19 cellular contexts compared by ENCODE assay signal in the genomic region with DNA sequence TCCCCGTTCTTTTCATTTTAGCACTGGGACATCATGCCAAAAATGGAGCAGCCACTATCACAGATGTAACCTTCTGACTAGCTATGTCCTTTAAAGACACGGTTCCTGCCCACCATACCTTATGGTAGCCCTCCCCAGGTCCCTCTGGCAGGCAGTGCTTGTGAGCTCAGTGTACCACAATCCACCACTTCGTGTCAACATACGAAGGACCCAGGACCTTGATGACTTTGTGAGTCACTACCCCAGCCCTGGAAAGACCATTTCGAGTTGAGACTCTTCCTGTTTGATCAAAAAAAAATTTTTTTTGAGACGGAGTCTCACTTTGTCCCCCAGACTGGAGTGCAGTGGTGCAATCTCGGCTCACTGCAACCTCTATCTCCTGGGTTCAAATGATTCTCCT.
"Had no signal": no experiment of that assay in that cellular context is flagged by ENCODE, and none has a peak within 500 bp of the region (broad histone marks: within the 10 kb centered on the region; RNA-seq: fewer than 3 reads in every experiment).

No MANE protein-coding gene starts in this region.

- DNase-seq: effector CD8-positive, alpha-beta T cell; foreskin melanocyte; heart left ventricle; hippocampal formation; left colon; left ventricle myocardium superior; mesenchymal stem cell; naive B cell; occipital lobe; pancreas; right cardiac atrium; small intestine; stimulated activated CD4-positive, alpha-beta T cell treated with anti-CD3 and anti-CD28 coated beads, Interleukin-12 subunit alpha, Interleukin-12 subunit beta, amount 100 ng/mL, for 4 hours; trophoblast cell had no signal

- H3K4me3 Mint-ChIP-seq: naive B cell; nephron; stimulated activated naive CD8-positive, alpha-beta T cell treated with anti-CD3 and anti-CD28 coated beads, Interleukin-15, Interleukin-2, amounts not matched to agents 100 ng/mL and 50 ng/mL, for 24 hours had no signal

- H3K27me3 Mint-ChIP-seq: naive B cell; progenitor cell of endocrine pancreas; stimulated activated naive CD8-positive, alpha-beta T cell treated with anti-CD3 and anti-CD28 coated beads, Interleukin-15, Interleukin-2, amounts not matched to agents 100 ng/mL and 50 ng/mL, for 24 hours had no signal

- FAIRE-seq: pancreas, small intestine had no signal

- H3K9me3 Mint-ChIP-seq: naive B cell; nephron; stimulated activated naive CD8-positive, alpha-beta T cell treated with anti-CD3 and anti-CD28 coated beads, Interleukin-15, Interleukin-2, amounts not matched to agents 100 ng/mL and 50 ng/mL, for 24 hours had no signal

- H3K27ac Mint-ChIP-seq: nephron, progenitor cell of endocrine pancreas had no signal

- H3K4me1 Mint-ChIP-seq: naive B cell, nephron had no signal

- H3K27me3 ChIP-seq: heart left ventricle, pancreas had no signal

- H3K4me3 ChIP-seq: coronary artery, heart left ventricle, lung, pancreas had no signal

- H3K27ac ChIP-seq: coronary artery, heart left ventricle, pancreas had no signal

- H3K9me3 ChIP-seq: heart left ventricle, pancreas had no signal

- H3K4me1 ChIP-seq: heart left ventricle, pancreas had no signal
